In genomic region chr10:63723741-63724140, GRCh38 we compare ENCODE assay signal across 13 cellular contexts.
DNase-seq lines count a peak whose midpoint lies in the region; ATAC-seq and TF ChIP-seq lines count a peak whose summit lies in the region.
"Had no signal": no experiment of that assay in that cellular context is flagged by ENCODE, and none has a peak within 500 bp of the region (broad histone marks: within the 10 kb centered on the region; RNA-seq: fewer than 3 reads in every experiment).

No MANE protein-coding gene starts in this region.

- H2AK5ac ChIP-seq in neuronal stem cell (ENCODE audit: low read depth, low read length): peak overlapping the region; percentile 42

- no peaks in the 10 kb centered on the region for H3K79me1 ChIP-seq in neuronal stem cell (ENCODE audit: low read depth, low read length)

- no peak overlapping the region for H2BK12ac ChIP-seq in neuronal stem cell (ENCODE audit: low read length)

- intact Hi-C loops in ascending aorta (cut with DNase I): loop anchor here (2.0 to 5.0 kb wide), 4 partner anchors 43 to 506 kb away; partner anchors contain the start of gene JMJD1C
- intact Hi-C loops in spleen (cut with DNase I; ENCODE audit: low total_unique reads): loop anchor here (5.0 kb wide), 1 partner anchor 556 kb away; no protein-coding TSS in a partner anchor

- peak overlapping the region; percentile 47 for H3K14ac ChIP-seq in neuronal stem cell (ENCODE audit: low read length)

- H3K27ac ChIP-seq in ascending aorta: peak overlapping the region; percentile 86 to 91
- H3K27ac ChIP-seq in neuronal stem cell (replicated peaks; ENCODE audit: low read length): no peak overlapping the region
- H3K27ac ChIP-seq in smooth muscle cell (ENCODE audit: low read depth): no peak overlapping the region
- H3K27ac ChIP-seq in spleen: no peak overlapping the region

- H3K4me1 Mint-ChIP-seq in glutamatergic neuron (ENCODE audit: low read depth, unreplicated experiment): peaks cover 36% of the 10 kb centered on the region

- H3K27me3 Mint-ChIP-seq in glutamatergic neuron (ENCODE audit: unreplicated experiment): peaks cover 4% of the 10 kb centered on the region

- H4K8ac ChIP-seq in neuronal stem cell (ENCODE audit: low read depth, low read length): no peak overlapping the region

- no peak overlapping the region for H3K4me3 ChIP-seq in ascending aorta
- no peak overlapping the region for H3K4me3 ChIP-seq in neuronal stem cell (ENCODE audit: low read length in 2 of 2)
- no peak overlapping the region for H3K4me3 ChIP-seq in smooth muscle cell
- no peak overlapping the region for H3K4me3 ChIP-seq in spleen
- H3K4me3 ChIP-seq: GM12878 had no signal

- H3K9me3 ChIP-seq in ascending aorta: no peaks in the 10 kb centered on the region
- H3K9me3 ChIP-seq in neuronal stem cell (replicated peaks in 1 of 2; ENCODE audit: control insufficient read depth in 2 of 2, insufficient read depth in 1 of 2, low read depth in 1 of 2, low read length in 2 of 2): no peaks in the 10 kb centered on the region
- H3K9me3 ChIP-seq in smooth muscle cell (replicated peaks; ENCODE audit: low read depth): no peaks in the 10 kb centered on the region
- H3K9me3 ChIP-seq in spleen: no peaks in the 10 kb centered on the region

- H3K4me1 ChIP-seq in ascending aorta: peaks cover 0 to 14% of the 10 kb centered on the region in 2 donors
- no peaks in the 10 kb centered on the region for H3K4me1 ChIP-seq in neuronal stem cell (ENCODE audit: control insufficient read depth in 2 of 2, insufficient read depth in 1 of 2, low read depth in 1 of 2, low read length in 2 of 2)
- H3K4me1 ChIP-seq in smooth muscle cell (ENCODE audit: low read depth): peaks cover 5% of the 10 kb centered on the region
- H3K4me1 ChIP-seq in spleen: peaks cover 0 to 12% (median 7%) of the 10 kb centered on the region in 6 donors

- no peaks in the 10 kb centered on the region for H3K36me3 ChIP-seq in ascending aorta
- H3K36me3 ChIP-seq in neuronal stem cell (replicated peaks in 1 of 2; ENCODE audit: control insufficient read depth in 2 of 2, insufficient read depth in 2 of 2, low read length in 2 of 2): no peaks in the 10 kb centered on the region
- no peaks in the 10 kb centered on the region for H3K36me3 ChIP-seq in smooth muscle cell (ENCODE audit: low read depth)
- no peaks in the 10 kb centered on the region for H3K36me3 ChIP-seq in spleen

- no peaks in the 10 kb centered on the region for H3K36me3 Mint-ChIP-seq in glutamatergic neuron (ENCODE audit: unreplicated experiment)
- H3K36me3 Mint-ChIP-seq: CD4-positive, alpha-beta memory T cell had no signal

- H4K91ac ChIP-seq in neuronal stem cell (ENCODE audit: low read depth, low read length, poor library complexity): no peak overlapping the region

- peaks cover 2% of the 10 kb centered on the region for H3K9me3 Mint-ChIP-seq in glutamatergic neuron (ENCODE audit: unreplicated experiment)

- H3K27me3 ChIP-seq in ascending aorta: no peaks in the 10 kb centered on the region
- peaks cover 0 to 4% (median 0%) of the 10 kb centered on the region in 3 experiments for H3K27me3 ChIP-seq in neuronal stem cell (ENCODE audit: control insufficient read depth in 3 of 3, insufficient read depth in 3 of 3, low read depth in 1 of 3, low read length in 3 of 3)
- H3K27me3 ChIP-seq in smooth muscle cell (ENCODE audit: low read depth): no peaks in the 10 kb centered on the region
- H3K27me3 ChIP-seq in spleen (replicated peaks in 1 of 7): peaks cover 0 to 14% (median 0%) of the 10 kb centered on the region in 7 donors

- H3F3A ChIP-seq in smooth muscle cell (ENCODE audit: low read depth): no peaks in the 10 kb centered on the region

- peak overlapping the region; percentile 86 for H3K18ac ChIP-seq in neuronal stem cell (ENCODE audit: low read length)

- no peaks in the 10 kb centered on the region for H3K79me2 ChIP-seq in smooth muscle cell (ENCODE audit: low read depth)

- ATAC-seq in HG02678 (IDR thresholded peaks at IDR 0.05; ENCODE audit: unreplicated experiment): no peak
- ATAC-seq: GM12878, HCT116 had no signal

- H3K9ac ChIP-seq in neuronal stem cell (ENCODE audit: low read depth, low read length, poor library complexity) (peak overlapping the region; percentile 66), smooth muscle cell (ENCODE audit: low read depth) (no peak overlapping the region)

- no peak overlapping the region for H3K4ac ChIP-seq in neuronal stem cell (ENCODE audit: low read length)

- no peak overlapping the region for H2BK5ac ChIP-seq in neuronal stem cell (ENCODE audit: low read length)

- H2BK120ac ChIP-seq in neuronal stem cell (ENCODE audit: low read depth, low read length): no peak overlapping the region

- H4K20me1 ChIP-seq in smooth muscle cell (ENCODE audit: low read depth): no peaks in the 10 kb centered on the region

- no CpG with 5 or more reads among the region's 7 CpGs for WGBS in neuronal stem cell (ENCODE audit: extremely low coverage in 2 of 2, insufficient read length in 2 of 2, insufficient replicate concordance in 1 of 2), 2 donors
- WGBS in smooth muscle cell (ENCODE audit: low lambda C conversion rate): 69% methylated on average over 7 of the region's 7 CpGs
- WGBS in spleen, 5 donors: 80 to 89% (median 83%) methylated on average over 6 to 7 of the region's 7 CpGs

- no peak for TF ChIP-seq POLR2A in spleen (IDR thresholded peaks at IDR 0.05)

- peak overlapping the region; percentile 23 for H3K27ac Mint-ChIP-seq in glutamatergic neuron (ENCODE audit: unreplicated experiment)
- H3K27ac Mint-ChIP-seq: B cell; CD4-positive, alpha-beta memory T cell had no signal

- H2BK15ac ChIP-seq in neuronal stem cell (ENCODE audit: low read length): no peak overlapping the region

- DNase-seq in ascending aorta (ENCODE audit: low spot score in 2 of 2): no peak
- peak; percentile 29 for DNase-seq in glutamatergic neuron
- DNase-seq in neuronal stem cell (ENCODE audit: low spot score): no peak
- no peak for DNase-seq in smooth muscle cell (lab: John Stamatoyannopoulos, UW; ENCODE audit: unreplicated experiment)
- no peak for DNase-seq in spleen
- no peak for DNase-seq in activated CD4-positive, CD25-positive, alpha-beta regulatory T cell treated with anti-CD3 and anti-CD28 coated beads, Interleukin-2, amount 50 U/mL, for 72 hours
- DNase-seq: C1 segment of cervical spinal cord; CD4-positive, alpha-beta memory T cell; DMS79 had no signal

- peak overlapping the region; percentile 67 for H3K23ac ChIP-seq in neuronal stem cell (ENCODE audit: low read depth, low read length, poor library complexity)

- H2AFZ ChIP-seq in neuronal stem cell (ENCODE audit: low read length) (no peak overlapping the region), smooth muscle cell (ENCODE audit: low read depth) (peak overlapping the region; percentile 3)

- H3K4me2 ChIP-seq in neuronal stem cell (ENCODE audit: insufficient read depth, low read length, poor library complexity, severe bottlenecking) (no peak overlapping the region), smooth muscle cell (no peak overlapping the region)

- TF ChIP-seq CTCF in ascending aorta (IDR thresholded peaks at IDR 0.05) (no peak), glutamatergic neuron (IDR thresholded peaks at IDR 0.05; ENCODE audit: partially characterized antibody, unreplicated experiment) (no peak), smooth muscle cell (IDR thresholded peaks at IDR 0.05; ENCODE audit: borderline replicate concordance, insufficient read depth, poor library complexity, severe bottlenecking) (no peak), spleen (IDR thresholded peaks at IDR 0.05 in 8 of 11, conservative IDR thresholded peaks at IDR 0.05 in 3 of 11) (no peak)

- H3K4me3 Mint-ChIP-seq in glutamatergic neuron (ENCODE audit: unreplicated experiment): peak overlapping the region; percentile 52
- H3K4me3 Mint-ChIP-seq: B cell; CD4-positive, alpha-beta memory T cell had no signal

Comparison
In these comparisons a context has a peak if more than half of its experiments do, and no peak if none do; other contexts are left out.
1. H3K27ac ChIP-seq: peak in ascending aorta (2 of 2); none in neuronal stem cell (single experiment), smooth muscle cell (single experiment) and spleen (0 of 8).